In genomic region chr9:37034320-37034937, GRCh38 we compare ENCODE assay signal across 8 cellular contexts. TPM values are rescaled to one million over a fixed set of nuclear protein-coding genes. Genes with fewer than 3 reads are reported as not detected.
DNase-seq lines count a peak whose midpoint lies in the region; ATAC-seq, FAIRE-seq and TF ChIP-seq lines count a peak whose summit lies in the region.

No MANE protein-coding gene starts in this region.

- no peaks in the 10 kb centered on the region for H3K9me2 ChIP-seq in SK-N-SH

- H3K9me1 ChIP-seq in K562 (ENCODE audit: control insufficient read depth, insufficient read depth, low read length) = no peaks in the 10 kb centered on the region

- H3K9me3 ChIP-seq in SK-N-SH (no peaks in the 10 kb centered on the region), K562 (replicated peaks; ENCODE audit: control insufficient read depth, insufficient read depth, low read depth, low read length) (no peaks in the 10 kb centered on the region), tibial nerve (no peaks in the 10 kb centered on the region)

- H3K36me3 ChIP-seq in SK-N-SH (replicated peaks in 1 of 2; ENCODE audit: control insufficient read depth in 1 of 2, insufficient read depth in 2 of 2, low read length in 1 of 2) (no peaks in the 10 kb centered on the region), K562 (ENCODE audit: control insufficient read depth, insufficient read depth, low read length) (no peaks in the 10 kb centered on the region), tibial nerve (no peaks in the 10 kb centered on the region)

- no peak for TF ChIP-seq RAD21 in SK-N-SH (IDR thresholded peaks at IDR 0.05; ENCODE audit: low read length)
- no peak for TF ChIP-seq RAD21 in K562 (CRISPR knock-in tag; conservative IDR thresholded peaks at IDR 0.05 in 1 of 2, IDR thresholded peaks at IDR 0.05 in 1 of 2)

- WGBS in SK-N-SH (ENCODE audit: low lambda C conversion rate) = 20% methylated on average over 17 of the region's 55 CpGs
- WGBS in K562 (ENCODE audit: insufficient coverage, low coverage, missing lambda C conversion rate) = 19% methylated on average over 6 of the region's 55 CpGs
- WGBS in tibial nerve, 2 donors = 1 to 3% methylated on average over 33 to 48 of the region's 55 CpGs

- H3K27me3 Mint-ChIP-seq in HFFc6 (ENCODE audit: insufficient read depth) = peaks cover 78% of the 10 kb centered on the region
- peaks cover 55 to 74% of the 10 kb centered on the region in 2 donors for H3K27me3 Mint-ChIP-seq in natural killer cell treated with Interleukin-12 subunit alpha and Interleukin-12 subunit beta and Interleukin-15 and Interleukin-18, amount 100 ng/mL, for 72 hours

- no peak overlapping the region for H3K27ac ChIP-seq in SK-N-SH (ENCODE audit: low read depth in 2 of 2, low read length in 1 of 2)
- H3K27ac ChIP-seq in K562 (ENCODE audit: extremely low read depth, low read depth, low read length) = no peak overlapping the region
- H3K27ac ChIP-seq in tibial nerve = peak overlapping the region in 1 of 4 donors; percentile 68

- H3K4me2 ChIP-seq in SK-N-SH (0 out of 2 replicates have a peak overlapping the region, but pooled peaks have one; percentile 47), K562 (ENCODE audit: insufficient read depth, low read length) (no peak overlapping the region)

- H3K27ac Mint-ChIP-seq in HFFc6 = no peak overlapping the region
- no peak overlapping the region for H3K27ac Mint-ChIP-seq in natural killer cell treated with Interleukin-12 subunit alpha and Interleukin-12 subunit beta and Interleukin-15 and Interleukin-18, amount 100 ng/mL, for 72 hours

- no peaks in the 10 kb centered on the region for H3K79me2 ChIP-seq in SK-N-SH (ENCODE audit: insufficient read depth)
- no peaks in the 10 kb centered on the region for H3K79me2 ChIP-seq in K562 (ENCODE audit: control insufficient read depth, insufficient read depth, low read length)

- no peaks in the 10 kb centered on the region for H3F3A ChIP-seq in SK-N-SH (replicated peaks; ENCODE audit: insufficient read depth)

- TF ChIP-seq CTCF in SK-N-SH (IDR thresholded peaks at IDR 0.05) = peak; percentile 25; the same call in 1 of the 2 replicates
- TF ChIP-seq CTCF in HFFc6 (IDR thresholded peaks at IDR 0.05) = peak; percentile 30; the same call in 1 of the 2 replicates
- no peak for TF ChIP-seq CTCF in K562 (IDR thresholded peaks at IDR 0.05 in 2 of 3, conservative IDR thresholded peaks at IDR 0.05 in 1 of 3; ENCODE audit: insufficient read depth in 2 of 3, low read depth in 1 of 3, low read length in 3 of 3)
- no peak for TF ChIP-seq CTCF in tibial nerve (IDR thresholded peaks at IDR 0.05)

- H3K4me3 ChIP-seq in SK-N-SH (ENCODE audit: low read depth in 2 of 2, low read length in 1 of 2) (no peak overlapping the region; a peak in 1 of 4 replicates), K562 (no peak overlapping the region), tibial nerve (peak overlapping the region in 2 of 4 donors; percentile 24 to 29)

- H4K20me1 ChIP-seq in SK-N-SH (ENCODE audit: insufficient read depth) (no peaks in the 10 kb centered on the region), K562 (replicated peaks; ENCODE audit: control insufficient read depth, insufficient read depth, low read length) (no peaks in the 10 kb centered on the region)

- peaks cover 88% of the 10 kb centered on the region for H3K27me3 ChIP-seq in SK-N-SH (ENCODE audit: insufficient read depth)
- H3K27me3 ChIP-seq in K562 (ENCODE audit: control insufficient read depth in 2 of 2, insufficient read depth in 2 of 2, low read length in 2 of 2) = peaks cover 19 to 64% of the 10 kb centered on the region in 2 experiments; a peak in 3 of 5 replicates
- peaks cover 7 to 100% of the 10 kb centered on the region in 2 donors for H3K27me3 ChIP-seq in tibial nerve

- TF ChIP-seq EP300 in SK-N-SH (IDR thresholded peaks at IDR 0.05; ENCODE audit: borderline replicate concordance in 1 of 2, low read depth in 1 of 2, low read length in 1 of 2) = no peak
- no peak for TF ChIP-seq EP300 in K562 (IDR thresholded peaks at IDR 0.05; ENCODE audit: low read length)
- TF ChIP-seq EP300 in tibial nerve (IDR thresholded peaks at IDR 0.05) = no peak

- CTCF ChIA-PET in SK-N-SH (lab: Yijun Ruan, JAX) (interaction anchor here (1.5 kb wide), 1 partner anchor 28 kb away, joined by 3 read pairs; no protein-coding TSS in a partner anchor), K562 (lab: Yijun Ruan, JAX; ENCODE audit: low intra/inter-chr PET ratio) (no interaction called here)

- no peak for FAIRE-seq in K562 (lab: Jason Lieb, UNC)

- DNase-seq in SK-N-SH (peak; percentile 79), HFFc6 (no peak), NCI-H2227 treated with DMSO at 0.1 percent for 48 hours (lab: John Stamatoyannopoulos, UW) (peak; percentile 16), K562 (ENCODE audit: extremely low read depth in 1 of 4, low spot score in 3 of 4) (no peak), tibial nerve (ENCODE audit: low spot score in 2 of 2) (no peak)
- DNase-seq in natural killer cell treated with Interleukin-12 subunit alpha and Interleukin-12 subunit beta and Interleukin-15 and Interleukin-18, amount 100 ng/mL, for 72 hours (ENCODE audit: low spot score) = no peak

- BruUV-seq in K562 (replicated peaks; lab: Mats Ljungman, UMichigan) = no TSS peak

- H3K9me3 Mint-ChIP-seq in HFFc6 = peaks cover 5% of the 10 kb centered on the region; the same call in 1 of the 2 replicates
- H3K9me3 Mint-ChIP-seq in natural killer cell treated with Interleukin-12 subunit alpha and Interleukin-12 subunit beta and Interleukin-15 and Interleukin-18, amount 100 ng/mL, for 72 hours = peaks cover 4% of the 10 kb centered on the region

- H3K4me1 Mint-ChIP-seq in HFFc6 (ENCODE audit: low read depth) = peaks cover 15% of the 10 kb centered on the region
- peaks cover 16 to 17% of the 10 kb centered on the region in 2 donors for H3K4me1 Mint-ChIP-seq in natural killer cell treated with Interleukin-12 subunit alpha and Interleukin-12 subunit beta and Interleukin-15 and Interleukin-18, amount 100 ng/mL, for 72 hours (ENCODE audit: low read depth in 2 of 2)

- no peak for TF ChIP-seq POLR2A in K562 (conservative IDR thresholded peaks at IDR 0.05)
- TF ChIP-seq POLR2A in tibial nerve (IDR thresholded peaks at IDR 0.05) = no peak

- peaks cover 3 to 11% of the 10 kb centered on the region in 2 experiments; a peak in 1 of 4 replicates for H3K4me1 ChIP-seq in SK-N-SH (ENCODE audit: control insufficient read depth in 1 of 2, insufficient read depth in 2 of 2, low read depth in 1 of 2, low read length in 1 of 2)
- peaks cover 0 to 42% of the 10 kb centered on the region in 2 experiments; a peak in 2 of 5 replicates for H3K4me1 ChIP-seq in K562 (replicated peaks in 1 of 2; ENCODE audit: control insufficient read depth in 2 of 2, insufficient read depth in 2 of 2, low read length in 2 of 2)
- peaks cover 0 to 58% (median 31%) of the 10 kb centered on the region in 4 donors for H3K4me1 ChIP-seq in tibial nerve

- POLR2A ChIA-PET in SK-N-SH (lab: Yijun Ruan, JAX) = no interaction called here
- POLR2A ChIA-PET in K562 (lab: Yijun Ruan, JAX) = no interaction called here

- peak overlapping the region; percentile 28; the same call in 1 of the 2 replicates for H3K4me3 Mint-ChIP-seq in HFFc6
- peak overlapping the region; percentile 86 for H3K4me3 Mint-ChIP-seq in natural killer cell treated with Interleukin-12 subunit alpha and Interleukin-12 subunit beta and Interleukin-15 and Interleukin-18, amount 100 ng/mL, for 72 hours

- peaks cover 11% of the 10 kb centered on the region for H3K36me3 Mint-ChIP-seq in HFFc6 (ENCODE audit: low read depth)
- H3K36me3 Mint-ChIP-seq in natural killer cell treated with Interleukin-12 subunit alpha and Interleukin-12 subunit beta and Interleukin-15 and Interleukin-18, amount 100 ng/mL, for 72 hours = peaks cover 14% of the 10 kb centered on the region

- ATAC-seq in SK-N-SH treated with all-trans-retinoic acid at 6 μM for 48 hours (no peak; the same call in 2 of the 3 replicates), K562 (no peak), GM19397 (IDR thresholded peaks at IDR 0.05; ENCODE audit: unreplicated experiment) (no peak)
- peak; percentile 48 to 66 for ATAC-seq in natural killer cell treated with Interleukin-12 subunit alpha and Interleukin-12 subunit beta and Interleukin-15 and Interleukin-18, amount 100 ng/mL, for 72 hours

- in situ Hi-C loops in K562 (cut with MboI) = no loop called here

- H2AFZ ChIP-seq in SK-N-SH (ENCODE audit: low read depth) = no peak overlapping the region
- no peak overlapping the region for H2AFZ ChIP-seq in K562 (ENCODE audit: low read depth, low read length)

- H3K9ac ChIP-seq in SK-N-SH (no peak overlapping the region), K562 (ENCODE audit: insufficient read depth in 1 of 2, low read depth in 2 of 2, low read length in 2 of 2) (no peak overlapping the region)

- intact Hi-C loops in K562 (cut with micrococcal nuclease) = no loop called here

TF ChIP-seq in SK-N-SH, 30 proteins besides CTCF, POLR2A, EP300 and RAD21 (continues in another document):
- TF ChIP-seq FOXJ3 (CRISPR knock-in tag; IDR thresholded peaks at IDR 0.05) = no peak

RNA-seq across cellular contexts. Expression of gene PAX5, which starts 0.4 kb away (rescaled TPM):
- 0.05 and 0.15 TPM in 2 replicates for polyA plus RNA-seq in SK-N-SH (2012; rRNA removed)
- polyA plus RNA-seq in SK-N-SH (2012; cell fraction: cytosol; rRNA removed) = 0.04 and 0.22 TPM in 2 replicates
- 0.05 and 0.10 TPM in 2 replicates for polyA plus RNA-seq in SK-N-SH (2012; cell fraction: nucleus; rRNA removed)
- total RNA-seq in HFFc6 (2021; fragmentation: NEBNext Ultra II Directional; extraction: Animal tissue kit (Norgen Biotek cat#: 25700)) = not detected
- total RNA-seq in K562 (2011; cell fraction: chromatin; rRNA removed; ENCODE audit: low replicate concordance) = not detected in 2 replicates
- total RNA-seq in K562 (2011; cell fraction: nucleolus; rRNA removed) = not detected in 2 replicates
- not detected in 2 replicates for total RNA-seq in K562 (2011; cell fraction: nucleoplasm; rRNA removed)
- total RNA-seq in K562 (2014; rRNA removed) = not detected in 2 replicates
- total RNA-seq in K562 (2014; rRNA removed; fragmentation: Illumina TruSeq; extraction: Trizol) = not detected in 2 replicates
- total RNA-seq in K562 (2015; rRNA removed; fragmentation: Illumina TruSeq; extraction: Trizol) = not detected in 2 replicates
- total RNA-seq in K562 (2021) = 0.09 and 0.13 TPM in 2 replicates
- not detected in 2 replicates for polyA plus RNA-seq in K562 (2011; rRNA removed)
- not detected in 2 replicates for polyA plus RNA-seq in K562 (2011; cell fraction: cytosol; rRNA removed)
- not detected in 2 replicates for polyA plus RNA-seq in K562 (2011; cell fraction: nucleus; rRNA removed)
- polyA plus RNA-seq in K562 (2012) = 0.04 and 0.11 TPM in 2 replicates
- polyA plus RNA-seq in K562 (2014; fragmentation: Illumina TruSeq; extraction: Trizol) = not detected in 2 replicates
- not detected for polyA plus RNA-seq in K562 (2014; fragmentation: Nextera tagmentation; extraction: Ambion mirVana)
- 0.03 TPM in 1 of 2 replicates, not detected in the other for polyA plus RNA-seq in K562 (2014; rRNA removed)
- polyA minus RNA-seq in K562 (2011; rRNA and poly(A)+ RNA removed) = not detected in 2 replicates
- not detected in 2 replicates for polyA minus RNA-seq in K562 (2011; cell fraction: cytosol; rRNA and poly(A)+ RNA removed)
- polyA minus RNA-seq in K562 (2011; cell fraction: nucleus; rRNA and poly(A)+ RNA removed) = not detected in 2 replicates
- total RNA-seq in natural killer cell treated with Interleukin-12 subunit alpha and Interleukin-12 subunit beta and Interleukin-15 and Interleukin-18, amount 100 ng/mL, for 72 hours = 1 to 10 TPM in 1 of 2 donors, under 1 TPM in 1; 0.29 to 2.1 TPM
- not detected for total RNA-seq in tibial nerve

Comparison
In these comparisons a context has a peak if more than half of its experiments do, and no peak if none do; other contexts are left out.
1. DNase-seq: peak in SK-N-SH (single experiment) and NCI-H2227 treated with DMSO at 0.1 percent for 48 hours (single experiment); none in HFFc6 (single experiment), K562 (0 of 4), natural killer cell treated with Interleukin-12 subunit alpha and Interleukin-12 subunit beta and Interleukin-15 and Interleukin-18, amount 100 ng/mL, for 72 hours (single experiment) and tibial nerve (0 of 2).
2. CTCF ChIP-seq: peak in SK-N-SH (single experiment) and HFFc6 (single experiment); none in K562 (0 of 3) and tibial nerve (0 of 5).
3. ATAC-seq: peak in natural killer cell treated with Interleukin-12 subunit alpha and Interleukin-12 subunit beta and Interleukin-15 and Interleukin-18, amount 100 ng/mL, for 72 hours (2 of 2); none in SK-N-SH treated with all-trans-retinoic acid at 6 μM for 48 hours (single experiment), K562 (single experiment) and GM19397 (single experiment).
4. Of the 27 proteins assayed by ChIP-seq in both K562 and SK-N-SH: peak only in K562: none; only in SK-N-SH: CTCF; in both: none; in neither: 26.